Comparison of ENCODE assay signal across 28 cellular contexts in genomic region chr16:86533942-86534341, GRCh38. TPM values are rescaled to one million over a fixed set of nuclear protein-coding genes. Genes with fewer than 3 reads are reported as not detected.
DNase-seq lines count a peak whose midpoint lies in the region; ATAC-seq and TF ChIP-seq lines count a peak whose summit lies in the region.
"Had no signal": no experiment of that assay in that cellular context is flagged by ENCODE, and none has a peak within 500 bp of the region (broad histone marks: within the 10 kb centered on the region; RNA-seq: fewer than 3 reads in every experiment).

No MANE protein-coding gene starts in this region.

- H3K9ac ChIP-seq in mammary epithelial cell (ENCODE audit: insufficient read depth, low read length), result no peak overlapping the region
- H3K9ac ChIP-seq: BLaER1, KMS-11 had no signal

- H3K9me3 ChIP-seq in spleen (no peaks in the 10 kb centered on the region), mammary epithelial cell (replicated peaks; ENCODE audit: insufficient read depth, low read length) (no peaks in the 10 kb centered on the region)
- H3K9me3 ChIP-seq: BLaER1, SJSA1 had no signal

- H3K4me3 Mint-ChIP-seq in activated naive CD8-positive, alpha-beta T cell treated with anti-CD3 and anti-CD28 coated beads for 36 hours, result no peak overlapping the region
- H3K4me3 Mint-ChIP-seq in activated naive CD8-positive, alpha-beta T cell treated with anti-CD3 and anti-CD28 coated beads, Interleukin-2, amount 50 U/mL, for 24 hours, result no peak overlapping the region
- H3K4me3 Mint-ChIP-seq: CD4-positive, alpha-beta T cell had no signal

- ATAC-seq in activated naive CD8-positive, alpha-beta T cell treated with anti-CD3 and anti-CD28 coated beads, Interleukin-2, amount 50 U/mL, for 24 hours, result no peak

- H3K27me3 Mint-ChIP-seq in activated naive CD8-positive, alpha-beta T cell treated with anti-CD3 and anti-CD28 coated beads for 36 hours, result no peaks in the 10 kb centered on the region
- no peaks in the 10 kb centered on the region for H3K27me3 Mint-ChIP-seq in activated naive CD8-positive, alpha-beta T cell treated with anti-CD3 and anti-CD28 coated beads, Interleukin-2, amount 50 U/mL, for 24 hours
- H3K27me3 Mint-ChIP-seq: CD4-positive, alpha-beta T cell had no signal

- no peaks in the 10 kb centered on the region for H3K4me1 Mint-ChIP-seq in activated naive CD8-positive, alpha-beta T cell treated with anti-CD3 and anti-CD28 coated beads for 36 hours
- no peaks in the 10 kb centered on the region for H3K4me1 Mint-ChIP-seq in activated naive CD8-positive, alpha-beta T cell treated with anti-CD3 and anti-CD28 coated beads, Interleukin-2, amount 50 U/mL, for 24 hours

- H3K27ac ChIP-seq in spleen, result no peak overlapping the region
- H3K27ac ChIP-seq in mammary epithelial cell (ENCODE audit: insufficient read depth, low read depth, low read length), result no peak overlapping the region
- H3K27ac ChIP-seq: BLaER1, KMS-11, SJSA1 had no signal

- H3K79me2 ChIP-seq in mammary epithelial cell (ENCODE audit: insufficient read depth, low read length), result no peaks in the 10 kb centered on the region

- CTCF ChIA-PET in mammary epithelial cell (lab: Charles Lee; ENCODE audit: low non-redundant PET), result no interaction called here

- peaks cover 2% of the 10 kb centered on the region for H3K36me3 Mint-ChIP-seq in activated naive CD8-positive, alpha-beta T cell treated with anti-CD3 and anti-CD28 coated beads for 36 hours
- peaks cover 11% of the 10 kb centered on the region for H3K36me3 Mint-ChIP-seq in activated naive CD8-positive, alpha-beta T cell treated with anti-CD3 and anti-CD28 coated beads, Interleukin-2, amount 50 U/mL, for 24 hours (ENCODE audit: low read depth)

- no peaks in the 10 kb centered on the region for H4K20me1 ChIP-seq in mammary epithelial cell (ENCODE audit: insufficient read depth, low read length)
- H4K20me1 ChIP-seq: BLaER1 had no signal

- H3K4me1 ChIP-seq in spleen, result no peaks in the 10 kb centered on the region
- H3K4me1 ChIP-seq in mammary epithelial cell (ENCODE audit: insufficient read depth, low read length), result no peaks in the 10 kb centered on the region
- H3K4me1 ChIP-seq: BLaER1 had no signal

- no TSS peak for BruUV-seq in mammary epithelial cell (replicated peaks; lab: Mats Ljungman, UMichigan)

- no peak for TF ChIP-seq POLR2A in spleen (IDR thresholded peaks at IDR 0.05)

- no peak overlapping the region for H3K4me3 ChIP-seq in spleen
- H3K4me3 ChIP-seq in mammary epithelial cell (replicated peaks in 1 of 3; ENCODE audit: insufficient read depth in 1 of 3, low read depth in 2 of 3, low read length in 3 of 3), result no peak overlapping the region
- H3K4me3 ChIP-seq: BLaER1, SJSA1 had no signal

- in situ Hi-C loops in mammary epithelial cell (cut with MboI; ENCODE audit: low sequenced_read_pairs in 2 of 2), result no loop called here

- TF ChIP-seq CTCF in spleen (IDR thresholded peaks at IDR 0.05 in 8 of 11, conservative IDR thresholded peaks at IDR 0.05 in 3 of 11) (no peak), mammary epithelial cell (conservative IDR thresholded peaks at IDR 0.05 in 1 of 2, IDR thresholded peaks at IDR 0.05 in 1 of 2; ENCODE audit: extremely low read depth in 1 of 2, insufficient read depth in 1 of 2, low read depth in 1 of 2, low read length in 2 of 2) (no peak)

- dilution Hi-C loops in mammary epithelial cell (cut with HindIII; ENCODE audit: low sequenced_read_pairs), result no loop called here

- WGBS in spleen, 5 donors, result 94 to 96% (median 95%) methylated on average over 7 of the region's 7 CpGs
- WGBS in mammary epithelial cell (ENCODE audit: low coverage, missing lambda C conversion rate), result 87% methylated on average over 7 of the region's 7 CpGs

- H3K27me3 ChIP-seq in spleen (replicated peaks in 1 of 7) (no peaks in the 10 kb centered on the region), mammary epithelial cell (ENCODE audit: insufficient read depth, low read length) (no peaks in the 10 kb centered on the region)
- H3K27me3 ChIP-seq: BLaER1, SJSA1 had no signal

- no peak for DNase-seq in activated naive CD8-positive, alpha-beta T cell treated with anti-CD3 and anti-CD28 coated beads for 36 hours
- no peak for DNase-seq in activated naive CD8-positive, alpha-beta T cell treated with anti-CD3 and anti-CD28 coated beads, Interleukin-2, amount 50 U/mL, for 24 hours
- peak; percentile 9 to 60 for DNase-seq in hippocampal formation (lab: John Stamatoyannopoulos, UW)
- DNase-seq in posterior vena cava (ENCODE audit: low spot score), result peak; percentile 56
- DNase-seq in ecto neural progenitor cell (ENCODE audit: low spot score), result no peak
- DNase-seq in spleen, result no peak
- DNase-seq in mammary epithelial cell, result no peak
- no peak for DNase-seq in ureter (ENCODE audit: low spot score)
- DNase-seq: 8988T; ACHN; CD4-positive, alpha-beta T cell; HCEC 1CT; IMR-90; MM.1S; NCI-H1048; NCI-H1417; NCI-H1694; NCI-H2081; NCI-H2227 treated with DMSO at 0.1 percent for 48 hours; NCI-H69; Right ventricle myocardium superior; RPMI8226 had no signal

- intact Hi-C loops in posterior vena cava (cut with DNase I) (loop anchor here in 1 of 2 donors (5.0 kb wide), 1 partner anchor 1702 kb away; no protein-coding TSS in a partner anchor), spleen (cut with DNase I; ENCODE audit: low total_unique reads) (no loop called here), mammary epithelial cell (cut with micrococcal nuclease) (no loop called here)

- peak overlapping the region; percentile 31 for H3K27ac Mint-ChIP-seq in activated naive CD8-positive, alpha-beta T cell treated with anti-CD3 and anti-CD28 coated beads for 36 hours
- no peak overlapping the region for H3K27ac Mint-ChIP-seq in activated naive CD8-positive, alpha-beta T cell treated with anti-CD3 and anti-CD28 coated beads, Interleukin-2, amount 50 U/mL, for 24 hours
- H3K27ac Mint-ChIP-seq: CD4-positive, alpha-beta T cell had no signal

- H3K4me2 ChIP-seq in mammary epithelial cell (ENCODE audit: insufficient read depth, low read depth, low read length), result no peak overlapping the region
- H3K4me2 ChIP-seq: BLaER1, KMS-11 had no signal

- H3K9me3 Mint-ChIP-seq in activated naive CD8-positive, alpha-beta T cell treated with anti-CD3 and anti-CD28 coated beads for 36 hours, result no peaks in the 10 kb centered on the region
- H3K9me3 Mint-ChIP-seq in activated naive CD8-positive, alpha-beta T cell treated with anti-CD3 and anti-CD28 coated beads, Interleukin-2, amount 50 U/mL, for 24 hours, result no peaks in the 10 kb centered on the region
- H3K9me3 Mint-ChIP-seq: CD4-positive, alpha-beta T cell had no signal

- peaks cover 0 to 97% (median 49%) of the 10 kb centered on the region in 6 donors for H3K36me3 ChIP-seq in spleen
- peaks cover 2% of the 10 kb centered on the region for H3K36me3 ChIP-seq in mammary epithelial cell (ENCODE audit: insufficient read depth, low read length)

- H2AFZ ChIP-seq in mammary epithelial cell (ENCODE audit: low read depth, low read length), result no peak overlapping the region

RNA-seq across cellular contexts. Expression of gene MTHFSD, which starts 21.1 kb away (rescaled TPM):
- 10 to 100 TPM; 20.7 to 22.5 TPM for total RNA-seq in activated naive CD8-positive, alpha-beta T cell treated with anti-CD3 and anti-CD28 coated beads for 36 hours
- total RNA-seq in posterior vena cava (10 to 100 TPM; 11.8 to 14.1 TPM), spleen (10 to 100 TPM; 12.9 to 32.1 (median 24.6) TPM), mammary epithelial cell (10 to 100 TPM; 17.3 to 25.4 TPM), ureter (28.7 TPM)
- polyA plus RNA-seq in spleen (10 to 100 TPM in 2 of 3 donors, 1 to 10 TPM in 1; 9.1 to 12.5 (median 12.2) TPM), mammary epithelial cell (11.3 TPM)
- 1.4 TPM for polyA minus RNA-seq in mammary epithelial cell

RNA-seq across cellular contexts. Expression of gene FOXF1, which starts 23.6 kb away (rescaled TPM):
- total RNA-seq in activated naive CD8-positive, alpha-beta T cell treated with anti-CD3 and anti-CD28 coated beads for 36 hours, result not detected
- total RNA-seq in posterior vena cava, result 1 to 10 TPM; 2.5 to 4.3 TPM
- total RNA-seq in spleen, result 1 to 10 TPM in 1 of 7 donors, under 1 TPM in 6; 0.34 to 2.2 (median 0.70) TPM
- polyA plus RNA-seq in spleen, result under 1 TPM; 0.33 to 0.86 (median 0.64) TPM
- total RNA-seq in mammary epithelial cell, result not detected
- not detected for polyA plus RNA-seq in mammary epithelial cell
- polyA minus RNA-seq in mammary epithelial cell, result not detected
- 31.7 TPM for total RNA-seq in ureter
- total RNA-seq: CD4-positive, alpha-beta T cell; G401; H1 had no signal

RNA-seq across cellular contexts. Expression of gene FOXC2, which starts 32.7 kb away (rescaled TPM):
- not detected for total RNA-seq in activated naive CD8-positive, alpha-beta T cell treated with anti-CD3 and anti-CD28 coated beads for 36 hours
- total RNA-seq in posterior vena cava, result 10 to 100 TPM; 11.9 to 12.2 TPM
- not detected for total RNA-seq in spleen
- under 1 TPM in 2 of 3 donors, not detected in 1; 0.05 to 0.10 TPM for polyA plus RNA-seq in spleen
- total RNA-seq in mammary epithelial cell, result 10 to 100 TPM in 1 of 2 donors, 1 to 10 TPM in 1; 1.3 to 13.3 TPM
- 1.3 TPM for polyA plus RNA-seq in mammary epithelial cell
- 0.98 TPM for polyA minus RNA-seq in mammary epithelial cell
- 7.3 TPM for total RNA-seq in ureter
- total RNA-seq: NCI-H460 had no signal
- polyA plus RNA-seq: H1 had no signal

RNA-seq across cellular contexts. Expression of gene FOXL1, which starts 44.4 kb away (rescaled TPM):
- total RNA-seq in activated naive CD8-positive, alpha-beta T cell treated with anti-CD3 and anti-CD28 coated beads for 36 hours, result not detected
- total RNA-seq in posterior vena cava (1 to 10 TPM; 7.5 to 8.9 TPM), spleen (not detected), mammary epithelial cell (1 to 10 TPM; 2.2 to 8.0 TPM), ureter (10.9 TPM)
- polyA plus RNA-seq in spleen (under 1 TPM; 0.03 to 0.29 (median 0.07) TPM), mammary epithelial cell (1.2 TPM)
- 0.47 TPM for polyA minus RNA-seq in mammary epithelial cell
- total RNA-seq: CD4-positive, alpha-beta T cell; H1 had no signal

Comparison
In these comparisons a context has a peak if more than half of its experiments do, and no peak if none do; other contexts are left out.
1. DNase-seq: peak in hippocampal formation (2 of 2) and posterior vena cava (single experiment); none in activated naive CD8-positive, alpha-beta T cell treated with anti-CD3 and anti-CD28 coated beads for 36 hours (single experiment), activated naive CD8-positive, alpha-beta T cell treated with anti-CD3 and anti-CD28 coated beads, Interleukin-2, amount 50 U/mL, for 24 hours (single experiment), ecto neural progenitor cell (single experiment), spleen (single experiment), mammary epithelial cell (single experiment) and ureter (single experiment).